In the genomic region with DNA sequence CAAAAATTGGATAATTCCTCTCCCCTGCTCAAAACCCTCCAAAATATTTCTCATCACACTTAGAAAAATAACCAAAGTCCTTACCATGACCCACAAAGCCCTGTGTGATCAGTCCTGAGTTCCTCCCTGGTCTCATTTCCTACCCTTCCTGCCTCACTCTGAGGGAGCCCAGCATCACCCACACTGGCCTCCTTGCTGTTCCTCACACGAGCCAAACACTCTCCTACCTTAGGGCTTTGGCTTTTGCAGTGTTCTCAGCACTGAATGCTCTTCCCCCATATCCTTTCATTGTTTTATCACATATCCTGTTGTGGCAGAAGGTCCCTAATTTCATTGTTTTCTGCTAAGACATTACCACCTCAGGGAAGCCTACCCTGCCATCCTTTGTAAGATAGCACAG, we compare ENCODE assay signal across 1 cellular context.
TF ChIP-seq lines count a peak whose summit lies in the region.

No MANE protein-coding gene starts in this region.

TF ChIP-seq in GM23338, 12 proteins besides CTCF, POLR2A, EP300 and RAD21 (continued from another document):
- TF ChIP-seq ZNF114 (CRISPR knock-in tag; IDR thresholded peaks at IDR 0.05), result no peak
- no peak for TF ChIP-seq JUNB (IDR thresholded peaks at IDR 0.05; ENCODE audit: unreplicated experiment)
- TF ChIP-seq, protein P1, sequence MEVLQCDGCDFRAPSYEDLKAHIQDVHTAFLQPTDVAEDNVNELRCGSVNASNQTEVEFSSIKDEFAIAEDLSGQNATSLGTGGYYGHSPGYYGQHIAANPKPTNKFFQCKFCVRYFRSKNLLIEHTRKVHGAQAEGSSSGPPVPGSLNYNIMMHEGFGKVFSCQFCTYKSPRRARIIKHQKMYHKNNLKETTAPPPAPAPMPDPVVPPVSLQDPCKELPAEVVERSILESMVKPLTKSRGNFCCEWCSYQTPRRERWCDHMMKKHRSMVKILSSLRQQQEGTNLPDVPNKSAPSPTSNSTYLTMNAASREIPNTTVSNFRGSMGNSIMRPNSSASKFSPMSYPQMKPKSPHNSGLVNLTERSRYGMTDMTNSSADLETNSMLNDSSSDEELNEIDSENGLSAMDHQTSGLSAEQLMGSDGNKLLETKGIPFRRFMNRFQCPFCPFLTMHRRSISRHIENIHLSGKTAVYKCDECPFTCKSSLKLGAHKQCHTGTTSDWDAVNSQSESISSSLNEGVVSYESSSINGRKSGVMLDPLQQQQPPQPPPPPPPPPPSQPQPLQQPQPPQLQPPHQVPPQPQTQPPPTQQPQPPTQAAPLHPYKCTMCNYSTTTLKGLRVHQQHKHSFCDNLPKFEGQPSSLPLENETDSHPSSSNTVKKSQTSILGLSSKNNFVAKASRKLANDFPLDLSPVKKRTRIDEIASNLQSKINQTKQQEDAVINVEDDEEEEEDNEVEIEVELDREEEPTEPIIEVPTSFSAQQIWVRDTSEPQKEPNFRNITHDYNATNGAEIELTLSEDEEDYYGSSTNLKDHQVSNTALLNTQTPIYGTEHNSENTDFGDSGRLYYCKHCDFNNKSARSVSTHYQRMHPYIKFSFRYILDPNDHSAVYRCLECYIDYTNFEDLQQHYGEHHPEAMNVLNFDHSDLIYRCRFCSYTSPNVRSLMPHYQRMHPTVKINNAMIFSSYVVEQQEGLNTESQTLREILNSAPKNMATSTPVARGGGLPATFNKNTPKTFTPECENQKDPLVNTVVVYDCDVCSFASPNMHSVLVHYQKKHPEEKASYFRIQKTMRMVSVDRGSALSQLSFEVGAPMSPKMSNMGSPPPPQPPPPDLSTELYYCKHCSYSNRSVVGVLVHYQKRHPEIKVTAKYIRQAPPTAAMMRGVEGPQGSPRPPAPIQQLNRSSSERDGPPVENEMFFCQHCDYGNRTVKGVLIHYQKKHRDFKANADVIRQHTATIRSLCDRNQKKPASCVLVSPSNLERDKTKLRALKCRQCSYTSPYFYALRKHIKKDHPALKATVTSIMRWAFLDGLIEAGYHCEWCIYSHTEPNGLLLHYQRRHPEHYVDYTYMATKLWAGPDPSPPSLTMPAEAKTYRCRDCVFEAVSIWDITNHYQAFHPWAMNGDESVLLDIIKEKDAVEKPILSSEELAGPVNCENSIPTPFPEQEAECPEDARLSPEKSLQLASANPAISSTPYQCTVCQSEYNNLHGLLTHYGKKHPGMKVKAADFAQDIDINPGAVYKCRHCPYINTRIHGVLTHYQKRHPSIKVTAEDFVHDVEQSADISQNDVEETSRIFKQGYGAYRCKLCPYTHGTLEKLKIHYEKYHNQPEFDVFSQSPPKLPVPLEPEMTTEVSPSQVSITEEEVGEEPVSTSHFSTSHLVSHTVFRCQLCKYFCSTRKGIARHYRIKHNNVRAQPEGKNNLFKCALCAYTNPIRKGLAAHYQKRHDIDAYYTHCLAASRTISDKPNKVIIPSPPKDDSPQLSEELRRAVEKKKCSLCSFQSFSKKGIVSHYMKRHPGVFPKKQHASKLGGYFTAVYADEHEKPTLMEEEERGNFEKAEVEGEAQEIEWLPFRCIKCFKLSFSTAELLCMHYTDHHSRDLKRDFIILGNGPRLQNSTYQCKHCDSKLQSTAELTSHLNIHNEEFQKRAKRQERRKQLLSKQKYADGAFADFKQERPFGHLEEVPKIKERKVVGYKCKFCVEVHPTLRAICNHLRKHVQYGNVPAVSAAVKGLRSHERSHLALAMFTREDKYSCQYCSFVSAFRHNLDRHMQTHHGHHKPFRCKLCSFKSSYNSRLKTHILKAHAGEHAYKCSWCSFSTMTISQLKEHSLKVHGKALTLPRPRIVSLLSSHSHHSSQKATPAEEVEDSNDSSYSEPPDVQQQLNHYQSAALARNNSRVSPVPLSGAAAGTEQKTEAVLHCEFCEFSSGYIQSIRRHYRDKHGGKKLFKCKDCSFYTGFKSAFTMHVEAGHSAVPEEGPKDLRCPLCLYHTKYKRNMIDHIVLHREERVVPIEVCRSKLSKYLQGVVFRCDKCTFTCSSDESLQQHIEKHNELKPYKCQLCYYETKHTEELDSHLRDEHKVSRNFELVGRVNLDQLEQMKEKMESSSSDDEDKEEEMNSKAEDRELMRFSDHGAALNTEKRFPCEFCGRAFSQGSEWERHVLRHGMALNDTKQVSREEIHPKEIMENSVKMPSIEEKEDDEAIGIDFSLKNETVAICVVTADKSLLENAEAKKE (CRISPR knock-in tag; IDR thresholded peaks at IDR 0.05), result no peak
